8 cellular contexts compared by ENCODE assay signal in genomic region chr5:81851481-81852178, GRCh38.
DNase-seq lines count a peak whose midpoint lies in the region; ATAC-seq, FAIRE-seq and TF ChIP-seq lines count a peak whose summit lies in the region.

No MANE protein-coding gene starts in this region.

- DNase-seq in EL: peak; percentile 93
- peak; percentile 81 for DNase-seq in H54 (ENCODE audit: insufficient read length, low spot score)
- DNase-seq in MG63: peak; percentile 95
- peak; percentile 73 to 91 for DNase-seq in SHP77 (lab: John Stamatoyannopoulos, UW)
- peak; percentile 68 for DNase-seq in activated gamma-delta T cell (lab: John Stamatoyannopoulos, UW)
- DNase-seq in fibroblast of the conjunctiva (ENCODE audit: low read depth): peak; percentile 95
- peak; percentile 89 for DNase-seq in stimulated activated naive CD8-positive, alpha-beta T cell treated with anti-CD3 and anti-CD28 coated beads, Interleukin-15, Interleukin-2, amounts not matched to agents 100 U/mL and 50 U/mL, for 24 hours

- no peaks in the 10 kb centered on the region for H3K27me3 Mint-ChIP-seq in nephron (ENCODE audit: low read depth)

- H3K27me3 ChIP-seq in MG63: no peaks in the 10 kb centered on the region

- FAIRE-seq in H54 (lab: Jason Lieb, UNC): peak; percentile 68

- H3K36me3 Mint-ChIP-seq in nephron (ENCODE audit: low read depth): no peaks in the 10 kb centered on the region

- no peaks in the 10 kb centered on the region for H3K36me3 ChIP-seq in MG63

- ATAC-seq in stimulated activated naive CD8-positive, alpha-beta T cell treated with anti-CD3 and anti-CD28 coated beads, Interleukin-15, Interleukin-2, amounts not matched to agents 100 U/mL and 50 U/mL, for 24 hours: peak; percentile 92

- peak overlapping the region; percentile 100 for H3K27ac Mint-ChIP-seq in nephron

- TF ChIP-seq CTCF in nephron (IDR thresholded peaks at IDR 0.05; ENCODE audit: unreplicated experiment in 3 of 3): no peak

- peaks cover 88% of the 10 kb centered on the region for H3K4me1 Mint-ChIP-seq in nephron

- no peaks in the 10 kb centered on the region for H3K9me3 Mint-ChIP-seq in nephron

- H3K4me3 ChIP-seq in MG63: peak overlapping the region; percentile 38

- H3K4me3 Mint-ChIP-seq in nephron: peak overlapping the region; percentile 89 to 96 (median 95)

- H3K9me3 ChIP-seq in MG63: no peaks in the 10 kb centered on the region

- TF ChIP-seq POLR2A in H54 (IDR thresholded peaks at IDR 0.05; ENCODE audit: low read depth, low read length): peak; percentile 37; the same call in 1 of the 2 replicates

Comparison
In these comparisons a context has a peak if more than half of its experiments do, and no peak if none do; other contexts are left out.
1. Peak in every context shown above with its lines: DNase-seq, ATAC-seq and H3K4me3 ChIP-seq.